17 cellular contexts compared by ENCODE assay signal in genomic region chr6:149651056-149651455, GRCh38. TPM values are rescaled to one million over a fixed set of nuclear protein-coding genes. Genes with fewer than 3 reads are reported as not detected.
DNase-seq lines count a peak whose midpoint lies in the region; ATAC-seq and TF ChIP-seq lines count a peak whose summit lies in the region.
"Had no signal": no experiment of that assay in that cellular context is flagged by ENCODE, and none has a peak within 500 bp of the region (broad histone marks: within the 10 kb centered on the region; RNA-seq: fewer than 3 reads in every experiment).

No MANE protein-coding gene starts in this region.

- no peaks in the 10 kb centered on the region for H3K27me3 Mint-ChIP-seq in central memory CD8-positive, alpha-beta T cell

- H4K20me1 ChIP-seq in Karpas-422 (ENCODE audit: insufficient read depth, low read depth, low read length), result no peaks in the 10 kb centered on the region

- no peak overlapping the region for H3K9ac ChIP-seq in Karpas-422 (ENCODE audit: low read length)

- H2AFZ ChIP-seq in Karpas-422 (ENCODE audit: low read length), result no peak overlapping the region

- H3K27ac Mint-ChIP-seq in central memory CD8-positive, alpha-beta T cell (ENCODE audit: low read depth), result peak overlapping the region; percentile 9
- H3K27ac Mint-ChIP-seq: CD8-positive, alpha-beta T cell had no signal

- H3K36me3 Mint-ChIP-seq in central memory CD8-positive, alpha-beta T cell (ENCODE audit: insufficient read depth), result peaks cover 6% of the 10 kb centered on the region

- peak overlapping the region; percentile 43 for H3K27ac ChIP-seq in Karpas-422 (ENCODE audit: low read length)
- no peak overlapping the region for H3K27ac ChIP-seq in ovary

- 0 out of 2 replicates have a peak, but pooled peaks cover 5% of the 10 kb centered on the region for H3K9me2 ChIP-seq in Karpas-422 (replicated peaks; ENCODE audit: insufficient read depth, low read length)

- H3K9me3 ChIP-seq in Karpas-422 (ENCODE audit: low read length) (no peaks in the 10 kb centered on the region), ovary (no peaks in the 10 kb centered on the region)

- H3K4me1 ChIP-seq in Karpas-422 (ENCODE audit: low read length) (peaks cover 30% of the 10 kb centered on the region), ovary (ENCODE audit: insufficient read depth) (peaks cover 3% of the 10 kb centered on the region)

- intact Hi-C loops in ovary (cut with DNase I), result no loop called here

- TF ChIP-seq POLR2A in ovary (IDR thresholded peaks at IDR 0.05), result no peak

- no peak overlapping the region for H3K4me2 ChIP-seq in Karpas-422 (ENCODE audit: low read depth, low read length, poor library complexity, severe bottlenecking)

- DNase-seq in GM12865 (ENCODE audit: low read depth) (peak; percentile 54), Karpas-422 (no peak), OCI-M1 (lab: John Stamatoyannopoulos, UW) (no peak), DMS 273 (lab: John Stamatoyannopoulos, UW; ENCODE audit: unreplicated experiment) (no peak), ovary (no peak)
- DNase-seq in central memory CD8-positive, alpha-beta T cell (ENCODE audit: low spot score in 2 of 2), result no peak
- no peak for DNase-seq in activated T-cell treated with anti-CD3 and anti-CD28 coated beads, Interleukin-2, amount 50 U/mL, for 1 hour
- DNase-seq: CD8-positive, alpha-beta T cell; DMS79 treated with DMSO at 0.1 percent for 48 hours; NCI-H1417 treated with DMSO at 0.1 percent for 48 hours; NCI-H1930; NCI-H2171; NCI-H446; NCI-H748 treated with DMSO at 0.1 percent for 48 hours had no signal

- TF ChIP-seq CTCF in GM12865 (IDR thresholded peaks at IDR 0.05; ENCODE audit: insufficient read depth, low read depth, low read length, missing control alignments), result no peak
- no peak for TF ChIP-seq CTCF in ovary (IDR thresholded peaks at IDR 0.05)

- no peaks in the 10 kb centered on the region for H3K9me3 Mint-ChIP-seq in central memory CD8-positive, alpha-beta T cell
- H3K9me3 Mint-ChIP-seq: CD8-positive, alpha-beta T cell had no signal

- peaks cover 24% of the 10 kb centered on the region for H3K79me2 ChIP-seq in Karpas-422 (ENCODE audit: low read length)

- TF ChIP-seq EP300 in ovary (IDR thresholded peaks at IDR 0.05), result no peak

- ATAC-seq in GM21723 (IDR thresholded peaks at IDR 0.05; ENCODE audit: unreplicated experiment), result peak; percentile 33
- no peak for ATAC-seq in central memory CD8-positive, alpha-beta T cell (replicated peaks; ENCODE audit: extremely low read depth, poor library complexity, severe bottlenecking)
- ATAC-seq: CD8-positive, alpha-beta T cell; Panc1; Right ventricle myocardium inferior had no signal

- no peak overlapping the region for H3K4me3 ChIP-seq in GM12865 (ENCODE audit: low read depth, low read length)
- no peak overlapping the region for H3K4me3 ChIP-seq in Karpas-422 (ENCODE audit: low read length)
- no peak overlapping the region for H3K4me3 ChIP-seq in ovary

- H3K27me3 ChIP-seq in Karpas-422 (ENCODE audit: low read length), result no peaks in the 10 kb centered on the region
- H3K27me3 ChIP-seq in ovary, result no peaks in the 10 kb centered on the region

- H3K4me3 Mint-ChIP-seq in central memory CD8-positive, alpha-beta T cell, result no peak overlapping the region
- H3K4me3 Mint-ChIP-seq: CD8-positive, alpha-beta T cell had no signal

- peaks cover 18% of the 10 kb centered on the region for H3K4me1 Mint-ChIP-seq in central memory CD8-positive, alpha-beta T cell

- H3K36me3 ChIP-seq in Karpas-422 (ENCODE audit: insufficient read depth, low read length) (no peaks in the 10 kb centered on the region), ovary (no peaks in the 10 kb centered on the region)

RNA-seq across cellular contexts. Expression of gene KATNA1, which starts 2.5 kb away (rescaled TPM):
- total RNA-seq in Karpas-422 (2014; rRNA removed; shearing (Covaris generic); ENCODE audit: low replicate concordance), result 20.9 and 32.1 TPM in 2 replicates
- 10 to 100 TPM; 10.6 to 21.3 (median 18.3) TPM for total RNA-seq in ovary
- polyA plus RNA-seq in ovary, result 10 to 100 TPM; 21.4 to 31.4 TPM
